ENCODE assay signal across 13 cellular contexts in genomic region chr4:168221298-168221697, GRCh38.
A peak's percentile ranks its signal among the peaks of the same experiment; 100 is the strongest.
DNase-seq lines count a peak whose midpoint lies in the region; ATAC-seq and TF ChIP-seq lines count a peak whose summit lies in the region.
"Had no signal": no experiment of that assay in that cellular context is flagged by ENCODE, and none has a peak within 500 bp of the region (broad histone marks: within the 10 kb centered on the region; RNA-seq: fewer than 3 reads in every experiment).

No MANE protein-coding gene starts in this region.

- peak; percentile 74 for DNase-seq in COLO668 (lab: John Stamatoyannopoulos, UW; ENCODE audit: unreplicated experiment)
- peak; percentile 54 for DNase-seq in HT1080 (ENCODE audit: low read depth)
- DNase-seq in amniotic epithelial cell (ENCODE audit: low read depth): peak; percentile 72
- peak; percentile 45 for DNase-seq in kidney glomerular epithelial cell (lab: John Stamatoyannopoulos, UW)
- no peak for DNase-seq in type B pancreatic cell (ENCODE audit: extremely low spot score, unreplicated experiment)
- DNase-seq: activated B cell treated with CpG ODN at 0.5 μM for 24 hours; activated naive CD4-positive, alpha-beta T cell; DMS79 treated with DMSO at 0.1 percent for 48 hours; spleen had no signal

- H3K27ac Mint-ChIP-seq in type B pancreatic cell: no peak overlapping the region
- H3K27ac Mint-ChIP-seq: activated B cell treated with CpG ODN at 0.5 μM for 24 hours; stimulated activated memory B cell treated with anti-CD40 and anti-IgM and Interleukin-4, amounts not matched to agents 10 μg/mL and 1 μg/mL and 100 μg/mL, for 72 hours had no signal

- no peak for TF ChIP-seq CTCF in type B pancreatic cell (conservative IDR thresholded peaks at IDR 0.05)

- H3K4me1 Mint-ChIP-seq in type B pancreatic cell (ENCODE audit: unreplicated experiment): no peaks in the 10 kb centered on the region
- H3K4me1 Mint-ChIP-seq: activated B cell treated with CpG ODN at 0.5 μM for 24 hours; stimulated activated memory B cell treated with anti-CD40 and anti-IgM and Interleukin-4, amounts not matched to agents 10 μg/mL and 1 μg/mL and 100 μg/mL, for 72 hours had no signal

- H3K4me3 Mint-ChIP-seq in type B pancreatic cell: no peak overlapping the region
- H3K4me3 Mint-ChIP-seq: activated B cell treated with CpG ODN at 0.5 μM for 24 hours; stimulated activated memory B cell treated with anti-CD40 and anti-IgM and Interleukin-4, amounts not matched to agents 10 μg/mL and 1 μg/mL and 100 μg/mL, for 72 hours had no signal

- peaks cover 4% of the 10 kb centered on the region for H3K36me3 Mint-ChIP-seq in type B pancreatic cell

- H3K9me3 Mint-ChIP-seq in type B pancreatic cell: peaks cover 4% of the 10 kb centered on the region

- H3K27me3 Mint-ChIP-seq in type B pancreatic cell: no peaks in the 10 kb centered on the region
- H3K27me3 Mint-ChIP-seq: activated B cell treated with CpG ODN at 0.5 μM for 24 hours; stimulated activated memory B cell treated with anti-CD40 and anti-IgM and Interleukin-4, amounts not matched to agents 10 μg/mL and 1 μg/mL and 100 μg/mL, for 72 hours had no signal

- ATAC-seq in HG03354 (IDR thresholded peaks at IDR 0.05; ENCODE audit: poor library complexity, severe bottlenecking, unreplicated experiment): no peak
- ATAC-seq in HG03565 (IDR thresholded peaks at IDR 0.05; ENCODE audit: unreplicated experiment): no peak
- ATAC-seq in HG03521 (IDR thresholded peaks at IDR 0.05; ENCODE audit: unreplicated experiment): no peak
- ATAC-seq: stimulated activated memory B cell treated with anti-CD40 and anti-IgM and Interleukin-4, amounts not matched to agents 10 μg/mL and 1 μg/mL and 100 μg/mL, for 72 hours had no signal
